In the genomic region with DNA sequence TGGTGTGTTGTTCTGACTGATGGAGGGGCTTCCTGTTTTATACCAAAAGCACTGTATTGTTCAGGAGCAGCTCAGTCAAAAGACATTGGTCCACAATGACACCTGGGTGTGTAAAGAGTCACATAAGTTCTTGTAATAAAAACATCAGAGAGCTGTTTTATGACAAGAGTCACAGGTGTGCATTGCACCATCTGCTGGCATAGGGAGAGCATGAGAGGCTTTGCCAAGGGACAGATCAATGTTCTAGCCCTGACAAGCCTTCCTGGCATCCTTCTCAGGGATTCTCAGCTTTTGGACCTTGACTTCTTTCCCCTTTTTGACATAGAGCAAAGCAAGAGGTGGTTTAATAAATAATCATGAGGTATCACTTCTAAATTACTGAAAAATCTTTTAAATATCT, we compare ENCODE assay signal across 1 cellular context.
TF ChIP-seq lines count a peak whose summit lies in the region.

No MANE protein-coding gene starts in this region.

TF ChIP-seq in WTC11, 78 proteins besides CTCF, POLR2A, EP300 and RAD21 (continued from another document):
- TF ChIP-seq, protein P1, sequence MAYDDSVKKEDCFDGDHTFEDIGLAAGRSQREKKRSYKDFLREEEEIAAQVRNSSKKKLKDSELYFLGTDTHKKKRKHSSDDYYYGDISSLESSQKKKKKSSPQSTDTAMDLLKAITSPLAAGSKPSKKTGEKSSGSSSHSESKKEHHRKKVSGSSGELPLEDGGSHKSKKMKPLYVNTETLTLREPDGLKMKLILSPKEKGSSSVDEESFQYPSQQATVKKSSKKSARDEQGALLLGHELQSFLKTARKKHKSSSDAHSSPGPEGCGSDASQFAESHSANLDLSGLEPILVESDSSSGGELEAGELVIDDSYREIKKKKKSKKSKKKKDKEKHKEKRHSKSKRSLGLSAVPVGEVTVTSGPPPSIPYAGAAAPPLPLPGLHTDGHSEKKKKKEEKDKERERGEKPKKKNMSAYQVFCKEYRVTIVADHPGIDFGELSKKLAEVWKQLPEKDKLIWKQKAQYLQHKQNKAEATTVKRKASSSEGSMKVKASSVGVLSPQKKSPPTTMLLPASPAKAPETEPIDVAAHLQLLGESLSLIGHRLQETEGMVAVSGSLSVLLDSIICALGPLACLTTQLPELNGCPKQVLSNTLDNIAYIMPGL (CRISPR knock-in tag; IDR thresholded peaks at IDR 0.05) = no peak
- TF ChIP-seq, protein P2, sequence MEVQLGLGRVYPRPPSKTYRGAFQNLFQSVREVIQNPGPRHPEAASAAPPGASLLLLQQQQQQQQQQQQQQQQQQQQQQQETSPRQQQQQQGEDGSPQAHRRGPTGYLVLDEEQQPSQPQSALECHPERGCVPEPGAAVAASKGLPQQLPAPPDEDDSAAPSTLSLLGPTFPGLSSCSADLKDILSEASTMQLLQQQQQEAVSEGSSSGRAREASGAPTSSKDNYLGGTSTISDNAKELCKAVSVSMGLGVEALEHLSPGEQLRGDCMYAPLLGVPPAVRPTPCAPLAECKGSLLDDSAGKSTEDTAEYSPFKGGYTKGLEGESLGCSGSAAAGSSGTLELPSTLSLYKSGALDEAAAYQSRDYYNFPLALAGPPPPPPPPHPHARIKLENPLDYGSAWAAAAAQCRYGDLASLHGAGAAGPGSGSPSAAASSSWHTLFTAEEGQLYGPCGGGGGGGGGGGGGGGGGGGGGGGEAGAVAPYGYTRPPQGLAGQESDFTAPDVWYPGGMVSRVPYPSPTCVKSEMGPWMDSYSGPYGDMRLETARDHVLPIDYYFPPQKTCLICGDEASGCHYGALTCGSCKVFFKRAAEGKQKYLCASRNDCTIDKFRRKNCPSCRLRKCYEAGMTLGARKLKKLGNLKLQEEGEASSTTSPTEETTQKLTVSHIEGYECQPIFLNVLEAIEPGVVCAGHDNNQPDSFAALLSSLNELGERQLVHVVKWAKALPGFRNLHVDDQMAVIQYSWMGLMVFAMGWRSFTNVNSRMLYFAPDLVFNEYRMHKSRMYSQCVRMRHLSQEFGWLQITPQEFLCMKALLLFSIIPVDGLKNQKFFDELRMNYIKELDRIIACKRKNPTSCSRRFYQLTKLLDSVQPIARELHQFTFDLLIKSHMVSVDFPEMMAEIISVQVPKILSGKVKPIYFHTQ (CRISPR knock-in tag; IDR thresholded peaks at IDR 0.05) = no peak
- TF ChIP-seq RORB (CRISPR knock-in tag; IDR thresholded peaks at IDR 0.05) (no peak), IRF2 (CRISPR knock-in tag; IDR thresholded peaks at IDR 0.05; ENCODE audit: borderline replicate concordance, low read depth) (no peak)
- TF ChIP-seq, protein P3, sequence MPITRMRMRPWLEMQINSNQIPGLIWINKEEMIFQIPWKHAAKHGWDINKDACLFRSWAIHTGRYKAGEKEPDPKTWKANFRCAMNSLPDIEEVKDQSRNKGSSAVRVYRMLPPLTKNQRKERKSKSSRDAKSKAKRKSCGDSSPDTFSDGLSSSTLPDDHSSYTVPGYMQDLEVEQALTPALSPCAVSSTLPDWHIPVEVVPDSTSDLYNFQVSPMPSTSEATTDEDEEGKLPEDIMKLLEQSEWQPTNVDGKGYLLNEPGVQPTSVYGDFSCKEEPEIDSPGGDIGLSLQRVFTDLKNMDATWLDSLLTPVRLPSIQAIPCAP (CRISPR knock-in tag; IDR thresholded peaks at IDR 0.05) = no peak
- TF ChIP-seq, protein P4, sequence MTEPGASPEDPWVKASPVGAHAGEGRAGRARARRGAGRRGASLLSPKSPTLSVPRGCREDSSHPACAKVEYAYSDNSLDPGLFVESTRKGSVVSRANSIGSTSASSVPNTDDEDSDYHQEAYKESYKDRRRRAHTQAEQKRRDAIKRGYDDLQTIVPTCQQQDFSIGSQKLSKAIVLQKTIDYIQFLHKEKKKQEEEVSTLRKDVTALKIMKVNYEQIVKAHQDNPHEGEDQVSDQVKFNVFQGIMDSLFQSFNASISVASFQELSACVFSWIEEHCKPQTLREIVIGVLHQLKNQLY (CRISPR knock-in tag; IDR thresholded peaks at IDR 0.05) = no peak
